ENCODE assay signal across 18 cellular contexts in the genomic region with DNA sequence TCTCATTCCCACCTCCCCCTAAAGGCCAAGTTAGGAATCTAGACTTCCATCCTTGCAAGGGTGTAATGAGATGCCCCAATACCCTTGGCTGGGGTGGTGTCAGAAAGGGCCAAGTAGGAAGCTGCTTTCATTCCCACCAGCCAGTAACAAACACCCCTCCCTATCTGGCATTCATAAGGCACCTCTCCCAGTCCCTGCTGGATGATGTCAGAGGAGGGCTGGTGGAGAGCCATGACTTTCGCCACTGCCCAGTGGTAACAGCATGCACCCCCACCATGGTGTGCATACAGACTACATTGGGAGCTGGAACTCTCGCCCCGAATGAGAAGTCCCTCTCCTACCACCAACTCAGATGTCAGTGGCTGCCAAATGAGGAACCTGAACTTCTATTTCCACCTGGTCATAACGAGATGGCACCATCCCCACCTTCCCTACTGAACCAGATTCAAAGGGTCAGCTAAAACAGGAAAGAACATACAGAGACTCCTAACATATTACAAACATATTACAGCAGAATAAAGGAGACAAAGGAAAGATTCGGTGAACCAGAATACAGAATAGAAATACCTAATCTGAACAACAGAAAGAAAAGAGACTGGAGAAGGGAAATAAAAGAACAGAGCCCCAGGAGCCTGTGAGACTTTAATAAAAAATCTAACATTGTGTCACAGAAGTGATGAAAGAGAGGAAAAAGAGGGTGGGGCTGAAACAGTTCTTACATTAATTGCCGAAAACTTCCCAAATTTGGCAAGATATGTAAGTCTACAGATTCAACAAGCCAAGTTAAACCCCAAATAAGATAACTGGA.
DNase-seq lines count a peak whose midpoint lies in the region; ATAC-seq and TF ChIP-seq lines count a peak whose summit lies in the region.
"Had no signal": no experiment of that assay in that cellular context is flagged by ENCODE, and none has a peak within 500 bp of the region (broad histone marks: within the 10 kb centered on the region; RNA-seq: fewer than 3 reads in every experiment).

No MANE protein-coding gene starts in this region.

- DNase-seq in activated CD4-positive, alpha-beta T cell treated with anti-CD3 and anti-CD28 coated beads for 36 hours, result no peak
- no peak for DNase-seq in activated CD4-positive, alpha-beta T cell treated with anti-CD3 and anti-CD28 coated beads, Interleukin-2, amount 50 U/mL, for 48 hours
- no peak for DNase-seq in heart right ventricle
- no peak for DNase-seq in spleen
- no peak for DNase-seq in OCI-M1 (lab: John Stamatoyannopoulos, UW)
- DNase-seq in MG63, result no peak
- DNase-seq in C1 segment of cervical spinal cord (lab: John Stamatoyannopoulos, UW), result no peak
- DNase-seq: 8988T; activated CD4-positive, alpha-beta T cell treated with anti-CD3 and anti-CD28 coated beads, Interleukin-2, amount 50 U/mL, for 1 hour; caudate nucleus; GDM1; NCI-H1436; NCI-H510A; Peyer's patch; stomach had no signal

- no peaks in the 10 kb centered on the region for H3K9me3 Mint-ChIP-seq in activated CD4-positive, alpha-beta T cell treated with anti-CD3 and anti-CD28 coated beads for 36 hours (ENCODE audit: low read depth)
- H3K9me3 Mint-ChIP-seq: T-helper 1 cell treated with Interleukin-12 subunit alpha and Interleukin-12 subunit beta and Interleukin-4 antibody, amounts not matched to agents 30 μg/mL and 1 μg/mL, for 36 hours had no signal

- no peaks in the 10 kb centered on the region for H3K27me3 ChIP-seq in SU-DHL-6 (ENCODE audit: low read length)
- H3K27me3 ChIP-seq in heart right ventricle, result no peaks in the 10 kb centered on the region
- no peaks in the 10 kb centered on the region for H3K27me3 ChIP-seq in spleen (replicated peaks in 1 of 7)
- H3K27me3 ChIP-seq in MG63, result no peaks in the 10 kb centered on the region
- H3K27me3 ChIP-seq: Peyer's patch, stomach had no signal

- no peak overlapping the region for H3K4me3 Mint-ChIP-seq in activated CD4-positive, alpha-beta T cell treated with anti-CD3 and anti-CD28 coated beads for 36 hours
- H3K4me3 Mint-ChIP-seq: T-helper 1 cell treated with Interleukin-12 subunit alpha and Interleukin-12 subunit beta and Interleukin-4 antibody, amounts not matched to agents 30 μg/mL and 1 μg/mL, for 36 hours had no signal

- H3K27ac Mint-ChIP-seq in activated CD4-positive, alpha-beta T cell treated with anti-CD3 and anti-CD28 coated beads for 36 hours, result peak overlapping the region; percentile 21
- H3K27ac Mint-ChIP-seq: T-helper 1 cell treated with Interleukin-12 subunit alpha and Interleukin-12 subunit beta and Interleukin-4 antibody, amounts not matched to agents 30 μg/mL and 1 μg/mL, for 36 hours had no signal

- H3K4me3 ChIP-seq in SU-DHL-6 (ENCODE audit: insufficient read depth, low read length, poor library complexity, severe bottlenecking), result no peak overlapping the region
- no peak overlapping the region for H3K4me3 ChIP-seq in heart right ventricle
- no peak overlapping the region for H3K4me3 ChIP-seq in spleen
- no peak overlapping the region for H3K4me3 ChIP-seq in MG63
- H3K4me3 ChIP-seq: Peyer's patch, stomach had no signal

- H3K4me2 ChIP-seq in SU-DHL-6 (ENCODE audit: low read depth, low read length, poor library complexity, severe bottlenecking), result no peak overlapping the region

- POLR2A ChIA-PET in activated CD4-positive, alpha-beta T cell treated with anti-CD3 and anti-CD28 coated beads for 36 hours (lab: Charles Lee), result no interaction called here

- peaks cover 56% of the 10 kb centered on the region for H3K4me1 Mint-ChIP-seq in activated CD4-positive, alpha-beta T cell treated with anti-CD3 and anti-CD28 coated beads for 36 hours

- H3K36me3 ChIP-seq in SU-DHL-6 (ENCODE audit: low read length), result 0 out of 2 replicates have a peak, but pooled peaks cover 6% of the 10 kb centered on the region
- H3K36me3 ChIP-seq in heart right ventricle, result peaks cover 0 to 7% (median 0%) of the 10 kb centered on the region in 9 donors
- peaks cover 0 to 26% (median 7%) of the 10 kb centered on the region in 6 donors for H3K36me3 ChIP-seq in spleen
- peaks cover 32% of the 10 kb centered on the region for H3K36me3 ChIP-seq in MG63
- H3K36me3 ChIP-seq: Peyer's patch, stomach had no signal

- no peaks in the 10 kb centered on the region for H4K20me1 ChIP-seq in SU-DHL-6 (ENCODE audit: low read depth, low read length)

- no peaks in the 10 kb centered on the region for H3K27me3 Mint-ChIP-seq in activated CD4-positive, alpha-beta T cell treated with anti-CD3 and anti-CD28 coated beads for 36 hours

- H3K27ac ChIP-seq in SU-DHL-6 (ENCODE audit: low read depth, low read length) (peak overlapping the region; percentile 9; the same call in 1 of the 2 replicates), heart right ventricle (peak overlapping the region in 3 of 10 donors; percentile 9 to 45 (median 35)), spleen (peak overlapping the region in 6 of 8 donors; percentile 35 to 78 (median 55))
- H3K27ac ChIP-seq: Peyer's patch had no signal

- peaks cover 98% of the 10 kb centered on the region for H3K79me2 ChIP-seq in SU-DHL-6 (ENCODE audit: insufficient read depth, low read length)

- H3F3A ChIP-seq in SU-DHL-6 (ENCODE audit: insufficient read depth), result peaks cover 15% of the 10 kb centered on the region

- WGBS in heart right ventricle, 2 donors, result 81 to 85% methylated on average over 6 of the region's 6 CpGs
- WGBS in spleen, 5 donors, result 46 to 77% (median 75%) methylated on average over 6 of the region's 6 CpGs

- H3K9me3 ChIP-seq in SU-DHL-6 (ENCODE audit: insufficient read depth, low read length) (no peaks in the 10 kb centered on the region), heart right ventricle (peaks cover 0 to 6% (median 0%) of the 10 kb centered on the region in 11 donors), spleen (no peaks in the 10 kb centered on the region), MG63 (peaks cover 13% of the 10 kb centered on the region)
- H3K9me3 ChIP-seq: Peyer's patch, stomach had no signal

- no peak for ATAC-seq in activated CD4-positive, alpha-beta T cell treated with anti-CD3 and anti-CD28 coated beads for 36 hours
- ATAC-seq in heart right ventricle, result peak in 6 of 8 donors; percentile 38 to 91 (median 66)
- ATAC-seq: HepG2 had no signal

- peaks cover 19% of the 10 kb centered on the region for H3K36me3 Mint-ChIP-seq in activated CD4-positive, alpha-beta T cell treated with anti-CD3 and anti-CD28 coated beads for 36 hours (ENCODE audit: low read depth)

- no peak for TF ChIP-seq POLR2A in spleen (IDR thresholded peaks at IDR 0.05)

- intact Hi-C loops in activated CD4-positive, alpha-beta T cell treated with anti-CD3 and anti-CD28 coated beads for 36 hours (cut with DNase I, micrococcal nuclease), result no loop called here
- intact Hi-C loops in heart right ventricle (cut with DNase I), result loop anchor here in 1 of 10 donors (5.0 kb wide), 1 partner anchor 78 kb away; no protein-coding TSS in a partner anchor
- intact Hi-C loops in spleen (cut with DNase I; ENCODE audit: low total_unique reads), result no loop called here

- no peaks in the 10 kb centered on the region for H3K9me2 ChIP-seq in SU-DHL-6 (replicated peaks; ENCODE audit: insufficient read depth, low read length)

- H3K4me1 ChIP-seq in heart right ventricle (peaks cover 2 to 98% (median 13%) of the 10 kb centered on the region in 9 donors), spleen (peaks cover 8 to 100% (median 79%) of the 10 kb centered on the region in 6 donors)
- H3K4me1 ChIP-seq: Peyer's patch had no signal

- no peak for TF ChIP-seq CTCF in SU-DHL-6 (IDR thresholded peaks at IDR 0.05; ENCODE audit: insufficient read depth, low read length, poor library complexity, severe bottlenecking)
- TF ChIP-seq CTCF in heart right ventricle (IDR thresholded peaks at IDR 0.05), result no peak
- TF ChIP-seq CTCF in spleen (IDR thresholded peaks at IDR 0.05 in 8 of 11, conservative IDR thresholded peaks at IDR 0.05 in 3 of 11), result no peak

- CTCF ChIA-PET in activated CD4-positive, alpha-beta T cell treated with anti-CD3 and anti-CD28 coated beads for 36 hours (lab: Charles Lee), result interaction anchor here (0.5 to 1.2 kb wide), 3 partner anchors 20 to 69 kb away, joined by 3 to 5 read pairs (median 4); no protein-coding TSS in a partner anchor

- H3K9ac ChIP-seq in SU-DHL-6 (ENCODE audit: low read length), result no peak overlapping the region

- no peak overlapping the region for H2AFZ ChIP-seq in SU-DHL-6 (ENCODE audit: low read depth, low read length, severe bottlenecking)
